Comparison of ENCODE assay signal across 11 cellular contexts in genomic region chr21:38726482-38726881, GRCh38.
"Had no signal": no experiment of that assay in that cellular context is flagged by ENCODE, and none has a peak within 500 bp of the region (broad histone marks: within the 10 kb centered on the region; RNA-seq: fewer than 3 reads in every experiment).

No MANE protein-coding gene starts in this region.

- FAIRE-seq: H1, H54 had no signal

- H3K4me2 ChIP-seq: GM23338 had no signal

- ATAC-seq: GM23338, HCT116 had no signal

- H3K4me1 ChIP-seq: HAP-1 had no signal

- H3K27ac ChIP-seq: GM23248 had no signal

- H3K4me3 Mint-ChIP-seq: GM23338, H9, HFFc6 had no signal

- DNase-seq: GM23248, GOT3, H7, H9, HCEC 1CT, HFFc6 had no signal

- H3K36me3 ChIP-seq: HAP-1 had no signal

- H3K9ac ChIP-seq: GM23248 had no signal

- H2AFZ ChIP-seq: GM23248 had no signal

- H3K4me3 ChIP-seq: GM23248, GM23338, HAP-1 had no signal

- H3K27ac Mint-ChIP-seq: GM23338, H9, HFFc6 had no signal
